Comparison of ENCODE assay signal across 1 cellular context in genomic region chr12:121729021-121729420, GRCh38.
TF ChIP-seq lines count a peak whose summit lies in the region.

No MANE protein-coding gene starts in this region.

TF ChIP-seq in H1, 55 proteins besides CTCF, POLR2A, EP300 and RAD21:
- TF ChIP-seq TEAD4 (IDR thresholded peaks at IDR 0.05; ENCODE audit: low read depth, low read length) = no peak
- TF ChIP-seq EZH2 (IDR thresholded peaks at IDR 0.05; ENCODE audit: low read depth, low read length, severe bottlenecking) = no peak
- TF ChIP-seq POLR2AphosphoS5 (IDR thresholded peaks at IDR 0.05; ENCODE audit: low read depth, low read length) = no peak
- no peak for TF ChIP-seq SP2 (IDR thresholded peaks at IDR 0.05; ENCODE audit: low read length)
- no peak for TF ChIP-seq CHD7 (IDR thresholded peaks at IDR 0.05; ENCODE audit: insufficient replicate concordance, low read length)
- no peak for TF ChIP-seq BACH1 (IDR thresholded peaks at IDR 0.05; ENCODE audit: low read length)
- TF ChIP-seq SUZ12 (IDR thresholded peaks at IDR 0.05; ENCODE audit: low read length) = no peak
